Comparison of ENCODE assay signal across 25 cellular contexts in the genomic region with DNA sequence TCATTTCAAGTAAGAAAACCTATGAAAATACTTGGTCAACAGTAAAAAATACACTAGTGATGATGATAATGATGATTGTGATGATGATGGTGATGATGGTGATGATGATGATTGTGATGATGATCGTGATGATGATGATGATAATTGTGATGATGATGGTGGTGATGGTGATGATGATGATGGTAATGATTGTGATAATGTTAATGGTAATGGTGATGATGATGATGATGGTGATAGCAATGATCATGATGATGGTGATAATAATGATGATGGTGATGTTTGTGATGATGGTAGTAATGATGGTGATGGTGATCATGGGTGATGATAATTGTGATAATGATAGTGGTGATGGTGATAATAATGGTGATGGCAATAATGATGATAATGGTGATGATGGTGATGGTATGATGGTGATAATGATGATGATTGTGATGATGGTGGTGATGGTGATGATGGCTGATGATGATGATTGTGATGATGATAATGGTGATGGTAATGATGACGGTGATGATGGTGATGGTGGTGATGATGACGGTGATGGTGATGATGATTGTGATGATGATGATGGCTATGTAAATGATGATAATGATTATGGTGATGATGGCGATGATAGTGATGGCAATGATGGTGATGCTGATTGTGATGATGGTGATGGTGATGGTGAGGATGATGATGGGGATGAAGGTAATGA.
"Had no signal": no experiment of that assay in that cellular context is flagged by ENCODE, and none has a peak within 500 bp of the region (broad histone marks: within the 10 kb centered on the region; RNA-seq: fewer than 3 reads in every experiment).

No MANE protein-coding gene starts in this region.

- H3K4me1 ChIP-seq: SJSA1 had no signal

- H3K27ac ChIP-seq: HL-60, SJSA1, SK-N-MC had no signal

- ATAC-seq: T-cell had no signal

- FAIRE-seq: RCC 7860 had no signal

- H3K4me3 ChIP-seq: MG63, SJSA1, SK-N-MC had no signal

- H3K36me3 ChIP-seq: MG63, SJSA1 had no signal

- DNase-seq: IMR-90, Karpas-422, KG1, MG63, NCI-H1092, NCI-H1105 treated with DMSO at 0.1 percent for 48 hours, NCI-H1417 treated with DMSO at 0.1 percent for 48 hours, NCI-H146, NCI-H1694 treated with DMSO at 0.1 percent for 48 hours, NCI-H1930, NCI-H2081, NCI-H2107, NCI-H2227 treated with DMSO at 0.1 percent for 48 hours, NCI-H524, NCI-H526 treated with DMSO at 0.1 percent for 48 hours, NCI-H748 treated with DMSO at 0.1 percent for 48 hours, Right ventricle myocardium superior, RPMI8226, SIG-M5, SW 1271, T-cell had no signal

- H3K27me3 ChIP-seq: MG63, SJSA1 had no signal

- H3K9me3 ChIP-seq: MG63, SJSA1 had no signal
